In the genomic region with DNA sequence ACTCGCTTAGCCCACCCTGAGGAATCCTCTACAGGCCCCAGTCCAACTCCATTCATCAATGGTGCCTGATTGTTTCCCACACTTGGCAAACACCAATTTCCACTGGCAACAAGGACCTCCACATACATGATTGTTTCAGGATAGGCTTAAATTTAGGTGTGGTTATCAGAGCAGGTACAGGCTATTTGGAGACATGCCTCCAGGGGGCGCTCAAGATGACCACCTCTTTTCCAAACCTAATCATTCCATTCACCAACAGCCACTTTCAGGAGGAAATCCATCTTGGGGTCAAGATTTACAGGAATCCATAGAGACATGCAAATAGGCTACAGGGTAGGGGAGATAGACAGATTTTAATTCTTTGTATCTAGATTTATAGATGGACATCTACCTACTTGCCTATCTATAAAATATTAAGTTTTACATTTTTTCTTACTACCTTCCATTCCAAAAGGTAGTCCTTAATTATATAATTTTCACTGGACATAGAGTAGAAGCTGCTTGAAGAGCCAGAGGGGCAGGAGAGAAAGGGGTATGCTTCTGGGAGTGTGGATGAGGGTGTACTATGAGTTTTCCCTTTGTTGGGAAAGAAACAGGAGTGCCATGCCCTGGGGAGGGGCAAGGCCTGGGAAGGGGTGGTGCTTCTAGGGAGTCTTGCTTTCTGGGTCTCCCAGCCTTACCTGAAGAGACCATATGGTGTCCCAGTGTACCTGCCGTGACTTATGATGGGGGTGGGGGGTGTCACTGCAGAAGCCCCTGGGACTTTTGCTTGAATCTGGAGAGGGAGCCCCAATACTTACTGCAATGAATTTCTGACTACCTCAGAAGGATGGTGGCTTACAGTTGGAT, we compare ENCODE assay signal across 10 cellular contexts. TPM values are rescaled to one million over a fixed set of nuclear protein-coding genes. Genes with fewer than 3 reads are reported as not detected.
DNase-seq lines count a peak whose midpoint lies in the region; ATAC-seq and TF ChIP-seq lines count a peak whose summit lies in the region.
"Had no signal": no experiment of that assay in that cellular context is flagged by ENCODE, and none has a peak within 500 bp of the region (broad histone marks: within the 10 kb centered on the region; RNA-seq: fewer than 3 reads in every experiment).

No MANE protein-coding gene starts in this region.

- H3K27me3 ChIP-seq in breast epithelium (peaks cover 0 to 10% of the 10 kb centered on the region in 2 donors), dorsolateral prefrontal cortex (peaks cover 0 to 5% (median 0%) of the 10 kb centered on the region in 45 donors)

- no peaks in the 10 kb centered on the region for H3K9me3 ChIP-seq in breast epithelium

- DNase-seq in MCF 10A (ENCODE audit: unreplicated experiment) (peak; percentile 53), breast epithelium (ENCODE audit: low spot score in 2 of 2) (no peak), NCI-H146 (lab: John Stamatoyannopoulos, UW) (peak; percentile 46), dorsolateral prefrontal cortex (no peak), NOMO-1 treated with dmso at 0.1 percent for 144 hours (lab: John Stamatoyannopoulos, UW; ENCODE audit: unreplicated experiment) (no peak), medulla oblongata (ENCODE audit: extremely low spot score) (no peak)
- DNase-seq in stimulated activated naive CD8-positive, alpha-beta T cell treated with anti-CD3 and anti-CD28 coated beads, Interleukin-15, Interleukin-2, amounts not matched to agents 100 U/mL and 50 U/mL, for 24 hours: peak; percentile 10
- no peak for DNase-seq in NK-92 treated with Interleukin-12 subunit alpha and Interleukin-12 subunit beta, amount 100 ng/mL, for 24 hours (lab: John Stamatoyannopoulos, UW)

- CTCF ChIA-PET in MCF 10A (lab: Yijun Ruan, JAX): interaction anchor here (0.6 to 10.1 kb wide), 14 partner anchors 11 to 1841 kb away, joined by 3 to 111 read pairs (median 4); no protein-coding TSS in a partner anchor

- no peak for TF ChIP-seq POLR2A in breast epithelium (IDR thresholded peaks at IDR 0.05)

- H3K9me3 Mint-ChIP-seq in MCF 10A (ENCODE audit: unreplicated experiment): no peaks in the 10 kb centered on the region
- H3K9me3 Mint-ChIP-seq: activated naive CD4-positive, alpha-beta T cell treated with anti-CD3 and anti-CD28 coated beads, Interleukin-2, amount 50 U/mL, for 72 hours had no signal

- POLR2A ChIA-PET in MCF 10A (lab: Yijun Ruan, JAX): no interaction called here

- no peak overlapping the region for H3K4me3 Mint-ChIP-seq in MCF 10A (ENCODE audit: unreplicated experiment)

- H3K4me1 Mint-ChIP-seq in MCF 10A (ENCODE audit: insufficient read depth, unreplicated experiment): no peaks in the 10 kb centered on the region

- no TSS peak for BruUV-seq in MCF 10A (replicated peaks; lab: Mats Ljungman, UMichigan)

- H3K27ac ChIP-seq in breast epithelium (no peak overlapping the region), dorsolateral prefrontal cortex (no peak overlapping the region)
- H3K27ac ChIP-seq: skin epidermis had no signal

- no peak overlapping the region for H3K4me3 ChIP-seq in breast epithelium
- H3K4me3 ChIP-seq in dorsolateral prefrontal cortex: no peak overlapping the region
- H3K4me3 ChIP-seq: skin epidermis had no signal

- intact Hi-C loops in MCF 10A (cut with micrococcal nuclease): loop anchor here (1.0 to 10.0 kb wide), 3 partner anchors 106 to 332 kb away; no protein-coding TSS in a partner anchor
- intact Hi-C loops in breast epithelium (cut with DNase I; ENCODE audit: low total_unique reads): no loop called here
- intact Hi-C loops in dorsolateral prefrontal cortex (cut with DNase I): no loop called here

- H3K36me3 Mint-ChIP-seq in MCF 10A (ENCODE audit: insufficient read depth, unreplicated experiment): peaks cover 6% of the 10 kb centered on the region
- H3K36me3 Mint-ChIP-seq: activated naive CD4-positive, alpha-beta T cell treated with anti-CD3 and anti-CD28 coated beads, Interleukin-2, amount 50 U/mL, for 72 hours had no signal

- no peak overlapping the region for H3K27ac Mint-ChIP-seq in MCF 10A (ENCODE audit: low read depth, unreplicated experiment)
- H3K27ac Mint-ChIP-seq: activated naive CD4-positive, alpha-beta T cell treated with anti-CD3 and anti-CD28 coated beads, Interleukin-2, amount 50 U/mL, for 72 hours had no signal

- peaks cover 19% of the 10 kb centered on the region for H3K27me3 Mint-ChIP-seq in MCF 10A (ENCODE audit: insufficient read depth, unreplicated experiment)

- H3K4me1 ChIP-seq in breast epithelium: no peaks in the 10 kb centered on the region

- ATAC-seq in stimulated activated naive CD8-positive, alpha-beta T cell treated with anti-CD3 and anti-CD28 coated beads, Interleukin-15, Interleukin-2, amounts not matched to agents 100 U/mL and 50 U/mL, for 24 hours: no peak
- ATAC-seq: activated naive CD4-positive, alpha-beta T cell treated with anti-CD3 and anti-CD28 coated beads, Interleukin-2, amount 50 U/mL, for 72 hours had no signal

- TF ChIP-seq CTCF in MCF 10A (IDR thresholded peaks at IDR 0.05; ENCODE audit: unreplicated experiment): peak; percentile 80
- TF ChIP-seq CTCF in breast epithelium (IDR thresholded peaks at IDR 0.05): no peak
- TF ChIP-seq CTCF in dorsolateral prefrontal cortex (IDR thresholded peaks at IDR 0.05 in 54 of 56, conservative IDR thresholded peaks at IDR 0.05 in 2 of 56; ENCODE audit: low read depth in 1 of 56, partially characterized antibody in 56 of 56): peak; percentile 28 to 64 (median 52)

- H3K36me3 ChIP-seq in breast epithelium: no peaks in the 10 kb centered on the region

RNA-seq across cellular contexts. Expression of a gene that starts 14.1 kb away (rescaled TPM):
- total RNA-seq in MCF 10A (2022) (not detected in 2 replicates), breast epithelium (under 1 TPM in 1 of 3 donors, not detected in 2; 0.66 TPM), dorsolateral prefrontal cortex (100 to 1,000 TPM in 3 of 120 experiments, 10 to 100 TPM in 115, 1 to 10 TPM in 2; 2.6 to 128 (median 37.4) TPM)
- total RNA-seq: activated naive CD4-positive, alpha-beta T cell treated with anti-CD3 and anti-CD28 coated beads, Interleukin-2, amount 50 U/mL, for 72 hours had no signal

Comparison
In these comparisons a context has a peak if more than half of its experiments do, and no peak if none do; other contexts are left out.
1. DNase-seq: peak in MCF 10A (single experiment), NCI-H146 (single experiment) and stimulated activated naive CD8-positive, alpha-beta T cell treated with anti-CD3 and anti-CD28 coated beads, Interleukin-15, Interleukin-2, amounts not matched to agents 100 U/mL and 50 U/mL, for 24 hours (single experiment); none in breast epithelium (0 of 2), dorsolateral prefrontal cortex (0 of 10), NK-92 treated with Interleukin-12 subunit alpha and Interleukin-12 subunit beta, amount 100 ng/mL, for 24 hours (single experiment), NOMO-1 treated with dmso at 0.1 percent for 144 hours (single experiment) and medulla oblongata (single experiment).
2. CTCF ChIP-seq: peak in MCF 10A (single experiment) and dorsolateral prefrontal cortex (56 of 56); none in breast epithelium (0 of 3).